In genomic region chr6:17877196-17877889, GRCh38 we compare ENCODE assay signal across 2 cellular contexts.
TF ChIP-seq lines count a peak whose summit lies in the region.

No MANE protein-coding gene starts in this region.

TF ChIP-seq in IMR-90, 13 proteins besides CTCF, POLR2A, EP300 and RAD21:
- no peak for TF ChIP-seq NFE2L2 (IDR thresholded peaks at IDR 0.05; ENCODE audit: low read depth, low read length)
- no peak for TF ChIP-seq MAZ (IDR thresholded peaks at IDR 0.05; ENCODE audit: borderline replicate concordance, low read depth, low read length)
- no peak for TF ChIP-seq CHD1 (IDR thresholded peaks at IDR 0.05; ENCODE audit: low read depth, low read length)
- no peak for TF ChIP-seq RFX5 (IDR thresholded peaks at IDR 0.05; ENCODE audit: low read depth, low read length)
- TF ChIP-seq CEBPB (IDR thresholded peaks at IDR 0.05; ENCODE audit: low read depth, low read length), result no peak
- TF ChIP-seq ELK1 (IDR thresholded peaks at IDR 0.05; ENCODE audit: borderline replicate concordance, low read depth, low read length), result no peak
- no peak for TF ChIP-seq RCOR1 (IDR thresholded peaks at IDR 0.05; ENCODE audit: insufficient replicate concordance, low read length)
- TF ChIP-seq, protein P1, sequence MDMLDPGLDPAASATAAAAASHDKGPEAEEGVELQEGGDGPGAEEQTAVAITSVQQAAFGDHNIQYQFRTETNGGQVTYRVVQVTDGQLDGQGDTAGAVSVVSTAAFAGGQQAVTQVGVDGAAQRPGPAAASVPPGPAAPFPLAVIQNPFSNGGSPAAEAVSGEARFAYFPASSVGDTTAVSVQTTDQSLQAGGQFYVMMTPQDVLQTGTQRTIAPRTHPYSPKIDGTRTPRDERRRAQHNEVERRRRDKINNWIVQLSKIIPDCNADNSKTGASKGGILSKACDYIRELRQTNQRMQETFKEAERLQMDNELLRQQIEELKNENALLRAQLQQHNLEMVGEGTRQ (IDR thresholded peaks at IDR 0.05; ENCODE audit: low read depth, low read length), result no peak
- TF ChIP-seq FOS (IDR thresholded peaks at IDR 0.05; ENCODE audit: low read depth, low read length), result no peak
- TF ChIP-seq SMC3 (IDR thresholded peaks at IDR 0.05; ENCODE audit: low read depth, low read length), result no peak
- no peak for TF ChIP-seq BHLHE40 (IDR thresholded peaks at IDR 0.05; ENCODE audit: low read depth, low read length)
- no peak for TF ChIP-seq MAFK (IDR thresholded peaks at IDR 0.05; ENCODE audit: low read depth, low read length)
- no peak for TF ChIP-seq MXI1 (IDR thresholded peaks at IDR 0.05; ENCODE audit: borderline replicate concordance, low read depth, low read length)

TF ChIP-seq in HepG2, 621 proteins besides CTCF, POLR2A, EP300 and RAD21:
- TF ChIP-seq MED8 (CRISPR knock-in tag; IDR thresholded peaks at IDR 0.05; ENCODE audit: insufficient replicate concordance), result no peak
- TF ChIP-seq SP4 (CRISPR knock-in tag; IDR thresholded peaks at IDR 0.05), result no peak
- no peak for TF ChIP-seq NR2F6 (IDR thresholded peaks at IDR 0.05)
- no peak for TF ChIP-seq NR2F6 (CRISPR knock-in tag; IDR thresholded peaks at IDR 0.05)
- TF ChIP-seq XRCC5 (optimal IDR thresholded peaks at IDR 0.05; ENCODE audit: low read length), result no peak
- no peak for TF ChIP-seq TBP (CRISPR knock-in tag; IDR thresholded peaks at IDR 0.05)
- no peak for TF ChIP-seq SMC3 (IDR thresholded peaks at IDR 0.05; ENCODE audit: low read length)
- TF ChIP-seq ATF3 (CRISPR knock-in tag; IDR thresholded peaks at IDR 0.05), result no peak
